ENCODE assay signal across 25 cellular contexts in the genomic region with DNA sequence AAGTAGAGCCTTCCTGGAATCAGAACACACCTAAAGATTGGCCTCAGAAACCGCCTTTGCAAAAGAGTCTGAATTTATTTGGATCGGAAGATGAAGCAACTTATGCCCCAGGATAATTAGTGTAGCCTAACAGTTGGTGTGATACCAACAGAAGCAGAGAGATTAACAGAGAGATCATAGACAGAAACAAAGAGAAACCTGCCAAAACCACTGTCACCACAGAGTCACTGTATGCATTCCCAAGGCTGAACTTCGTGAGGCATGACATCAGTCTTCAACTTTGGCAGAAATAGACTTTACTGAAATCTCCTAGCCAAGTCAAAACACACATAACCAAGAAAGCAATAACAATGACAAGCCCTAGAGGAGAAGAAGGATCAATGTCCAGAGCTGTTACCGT.
"Had no signal": no experiment of that assay in that cellular context is flagged by ENCODE, and none has a peak within 500 bp of the region (broad histone marks: within the 10 kb centered on the region; RNA-seq: fewer than 3 reads in every experiment).

No MANE protein-coding gene starts in this region.

- ATAC-seq: activated CD4-positive, alpha-beta T cell treated with anti-CD3 and anti-CD28 coated beads for 36 hours; activated CD8-positive, alpha-beta memory T cell treated with anti-CD3 and anti-CD28 coated beads, Interleukin-2, amount 10 ng/mL, durations not matched to agents 7 days and 5 days; activated CD8-positive, alpha-beta T cell treated with anti-CD3 and anti-CD28 coated beads, Interleukin-2, amount 10 ng/mL, durations not matched to agents 7 days and 5 days; gastroesophageal sphincter; heart right ventricle had no signal

- DNase-seq: activated CD4-positive, alpha-beta memory T cell treated with anti-CD3 and anti-CD28 coated beads for 36 hours; activated CD4-positive, alpha-beta T cell treated with anti-CD3 and anti-CD28 coated beads for 36 hours; activated CD4-positive, alpha-beta T cell treated with anti-CD3 and anti-CD28 coated beads, Interleukin-2, amount 10 ng/mL, durations not matched to agents 24 days and 14 days; activated CD4-positive, CD25-positive, alpha-beta regulatory T cell; activated CD4-positive, CD25-positive, alpha-beta regulatory T cell treated with anti-CD3 and anti-CD28 coated beads, Interleukin-2, amount 50 U/mL, for 72 hours; activated CD8-positive, alpha-beta memory T cell treated with anti-CD3 and anti-CD28 coated beads, Interleukin-2, amount 10 ng/mL, durations not matched to agents 7 days and 5 days; activated CD8-positive, alpha-beta memory T cell treated with anti-CD3 and anti-CD28 coated beads, Interleukin-2, amount 50 U/mL, for 4 hours; activated CD8-positive, alpha-beta T cell treated with anti-CD3 and anti-CD28 coated beads, Interleukin-2, amount 10 ng/mL, durations not matched to agents 7 days and 5 days; activated effector memory CD4-positive, alpha-beta T cell treated with anti-CD3 and anti-CD28 coated beads, Interleukin-2, amount 50 U/mL, for 16 hours; activated naive CD4-positive, alpha-beta T cell treated with anti-CD3 and anti-CD28 coated beads for 36 hours; activated naive CD8-positive, alpha-beta T cell treated with anti-CD3 and anti-CD28 coated beads, Interleukin-2, amount 10 ng/mL, durations not matched to agents 7 days and 5 days; activated T-cell treated with anti-CD3 and anti-CD28 coated beads, Interleukin-2, amount 50 U/mL, for 1 hour; activated T-cell treated with anti-CD3 and anti-CD28 coated beads, Interleukin-2, amount 50 U/mL, for 48 hours; amniotic stem cell; anterior cingulate cortex; brain microvascular endothelial cell; caudate nucleus; cortex of kidney; dermis blood vessel endothelial cell; effector CD4-positive, alpha-beta T cell; esophagus squamous epithelium; foreskin melanocyte; heart right ventricle; T-helper 2 cell had no signal

- H3K4me3 ChIP-seq: esophagus squamous epithelium, gastroesophageal sphincter, heart right ventricle had no signal
